In the genomic region with DNA sequence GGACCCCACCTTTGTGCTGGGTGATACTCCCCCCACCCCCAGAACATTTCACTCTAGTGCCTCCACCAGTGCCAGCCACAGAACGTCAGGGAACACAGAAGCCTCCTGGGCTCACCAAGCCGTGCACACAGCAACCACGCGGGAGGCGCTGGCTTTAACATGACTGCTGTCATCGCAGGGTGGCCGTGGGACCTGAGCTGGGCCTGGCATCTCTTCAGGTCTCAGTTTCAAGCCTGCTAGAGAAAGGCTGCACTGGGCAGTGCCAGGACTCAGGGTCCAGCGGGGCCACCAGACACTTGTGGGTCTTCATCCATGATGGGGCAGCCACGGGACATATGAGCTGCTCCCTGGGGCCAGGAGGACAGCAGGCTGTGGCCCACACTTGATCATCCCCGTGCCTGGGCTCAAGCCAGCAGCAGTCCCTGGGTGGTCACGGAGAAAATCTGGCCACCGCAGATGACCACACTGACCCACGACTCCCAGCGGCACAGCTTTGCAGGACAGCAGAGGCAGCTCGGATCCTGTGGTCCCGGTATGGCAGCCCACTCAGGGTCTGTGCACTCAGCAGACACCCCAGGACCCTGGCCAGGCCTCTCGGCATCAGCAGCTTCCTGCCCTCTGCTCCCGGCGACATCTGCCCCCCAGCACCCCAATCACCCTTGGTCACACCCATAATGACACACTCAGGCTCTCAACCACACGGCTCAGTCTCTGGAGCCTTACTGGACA, we compare ENCODE assay signal across 1 cellular context.
TF ChIP-seq lines count a peak whose summit lies in the region.

No MANE protein-coding gene starts in this region.

TF ChIP-seq in H1, 55 proteins besides CTCF, POLR2A, EP300 and RAD21:
- TF ChIP-seq BCL11A (IDR thresholded peaks at IDR 0.05; ENCODE audit: low read depth in 2 of 2, low read length in 2 of 2), result no peak
- no peak for TF ChIP-seq CEBPB (IDR thresholded peaks at IDR 0.05; ENCODE audit: low read depth, low read length)
- TF ChIP-seq SIRT6 (IDR thresholded peaks at IDR 0.05; ENCODE audit: low read length), result no peak
- TF ChIP-seq BRCA1 (IDR thresholded peaks at IDR 0.05; ENCODE audit: low read depth, low read length), result no peak
- no peak for TF ChIP-seq TEAD4 (IDR thresholded peaks at IDR 0.05; ENCODE audit: low read depth, low read length)
- no peak for TF ChIP-seq TAF1 (IDR thresholded peaks at IDR 0.05; ENCODE audit: low read depth, low read length)
- TF ChIP-seq CBX5 (IDR thresholded peaks at IDR 0.05; ENCODE audit: low read depth, low read length), result no peak
- no peak for TF ChIP-seq POU5F1 (IDR thresholded peaks at IDR 0.05; ENCODE audit: low read depth, low read length)
- TF ChIP-seq, protein P1, sequence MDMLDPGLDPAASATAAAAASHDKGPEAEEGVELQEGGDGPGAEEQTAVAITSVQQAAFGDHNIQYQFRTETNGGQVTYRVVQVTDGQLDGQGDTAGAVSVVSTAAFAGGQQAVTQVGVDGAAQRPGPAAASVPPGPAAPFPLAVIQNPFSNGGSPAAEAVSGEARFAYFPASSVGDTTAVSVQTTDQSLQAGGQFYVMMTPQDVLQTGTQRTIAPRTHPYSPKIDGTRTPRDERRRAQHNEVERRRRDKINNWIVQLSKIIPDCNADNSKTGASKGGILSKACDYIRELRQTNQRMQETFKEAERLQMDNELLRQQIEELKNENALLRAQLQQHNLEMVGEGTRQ (IDR thresholded peaks at IDR 0.05; ENCODE audit: low read length), result no peak
- TF ChIP-seq EZH2 (IDR thresholded peaks at IDR 0.05; ENCODE audit: low read depth, low read length, severe bottlenecking), result no peak
- TF ChIP-seq TAF7 (optimal IDR thresholded peaks at IDR 0.05; ENCODE audit: borderline replicate concordance, low read depth, low read length), result no peak
- TF ChIP-seq CHD2 (IDR thresholded peaks at IDR 0.05; ENCODE audit: low read length), result no peak
- TF ChIP-seq, protein P2, sequence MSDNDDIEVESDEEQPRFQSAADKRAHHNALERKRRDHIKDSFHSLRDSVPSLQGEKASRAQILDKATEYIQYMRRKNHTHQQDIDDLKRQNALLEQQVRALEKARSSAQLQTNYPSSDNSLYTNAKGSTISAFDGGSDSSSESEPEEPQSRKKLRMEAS (IDR thresholded peaks at IDR 0.05), result no peak
- TF ChIP-seq RFX5 (IDR thresholded peaks at IDR 0.05; ENCODE audit: borderline replicate concordance, low read depth, low read length), result no peak
- TF ChIP-seq FOSL1 (IDR thresholded peaks at IDR 0.05; ENCODE audit: insufficient read depth, low read depth, low read length), result no peak
- TF ChIP-seq BACH1 (IDR thresholded peaks at IDR 0.05; ENCODE audit: low read length), result no peak
- no peak for TF ChIP-seq ZNF274 (IDR thresholded peaks at IDR 0.05; ENCODE audit: borderline replicate concordance, extremely low read depth, low read length)
- no peak for TF ChIP-seq SP4 (IDR thresholded peaks at IDR 0.05; ENCODE audit: low read length)
TF ChIP-seq in H1: peak in this region for 0.
